ENCODE assay signal across 1 cellular context in the genomic region with DNA sequence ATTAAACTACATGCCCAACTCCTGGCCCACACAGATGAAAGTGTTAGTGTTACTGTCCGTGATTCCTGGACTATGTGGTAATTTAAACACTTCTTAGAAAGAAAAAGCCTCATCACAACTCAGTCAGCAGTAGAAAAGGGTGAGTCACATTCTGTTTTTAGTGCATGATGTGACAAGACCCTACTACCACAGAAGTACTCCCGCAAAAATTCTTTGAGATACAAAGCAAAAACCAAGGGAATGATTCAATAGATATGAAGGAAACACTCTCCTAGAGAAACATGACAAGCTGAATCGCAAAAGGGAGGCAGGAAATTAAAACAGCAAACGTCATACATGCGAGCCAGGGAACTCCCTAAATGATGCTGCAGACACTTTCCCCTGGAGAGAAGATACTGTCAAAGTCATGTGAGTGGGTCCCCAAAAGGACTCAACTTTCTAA.
TF ChIP-seq lines count a peak whose summit lies in the region.

No MANE protein-coding gene starts in this region.

TF ChIP-seq in K562, 482 proteins besides CTCF, POLR2A, EP300 and RAD21 (continued from another document):
- TF ChIP-seq, protein P1, sequence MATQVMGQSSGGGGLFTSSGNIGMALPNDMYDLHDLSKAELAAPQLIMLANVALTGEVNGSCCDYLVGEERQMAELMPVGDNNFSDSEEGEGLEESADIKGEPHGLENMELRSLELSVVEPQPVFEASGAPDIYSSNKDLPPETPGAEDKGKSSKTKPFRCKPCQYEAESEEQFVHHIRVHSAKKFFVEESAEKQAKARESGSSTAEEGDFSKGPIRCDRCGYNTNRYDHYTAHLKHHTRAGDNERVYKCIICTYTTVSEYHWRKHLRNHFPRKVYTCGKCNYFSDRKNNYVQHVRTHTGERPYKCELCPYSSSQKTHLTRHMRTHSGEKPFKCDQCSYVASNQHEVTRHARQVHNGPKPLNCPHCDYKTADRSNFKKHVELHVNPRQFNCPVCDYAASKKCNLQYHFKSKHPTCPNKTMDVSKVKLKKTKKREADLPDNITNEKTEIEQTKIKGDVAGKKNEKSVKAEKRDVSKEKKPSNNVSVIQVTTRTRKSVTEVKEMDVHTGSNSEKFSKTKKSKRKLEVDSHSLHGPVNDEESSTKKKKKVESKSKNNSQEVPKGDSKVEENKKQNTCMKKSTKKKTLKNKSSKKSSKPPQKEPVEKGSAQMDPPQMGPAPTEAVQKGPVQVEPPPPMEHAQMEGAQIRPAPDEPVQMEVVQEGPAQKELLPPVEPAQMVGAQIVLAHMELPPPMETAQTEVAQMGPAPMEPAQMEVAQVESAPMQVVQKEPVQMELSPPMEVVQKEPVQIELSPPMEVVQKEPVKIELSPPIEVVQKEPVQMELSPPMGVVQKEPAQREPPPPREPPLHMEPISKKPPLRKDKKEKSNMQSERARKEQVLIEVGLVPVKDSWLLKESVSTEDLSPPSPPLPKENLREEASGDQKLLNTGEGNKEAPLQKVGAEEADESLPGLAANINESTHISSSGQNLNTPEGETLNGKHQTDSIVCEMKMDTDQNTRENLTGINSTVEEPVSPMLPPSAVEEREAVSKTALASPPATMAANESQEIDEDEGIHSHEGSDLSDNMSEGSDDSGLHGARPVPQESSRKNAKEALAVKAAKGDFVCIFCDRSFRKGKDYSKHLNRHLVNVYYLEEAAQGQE (CRISPR knock-in tag; IDR thresholded peaks at IDR 0.05; ENCODE audit: low read depth) = no peak
- TF ChIP-seq, protein P2, sequence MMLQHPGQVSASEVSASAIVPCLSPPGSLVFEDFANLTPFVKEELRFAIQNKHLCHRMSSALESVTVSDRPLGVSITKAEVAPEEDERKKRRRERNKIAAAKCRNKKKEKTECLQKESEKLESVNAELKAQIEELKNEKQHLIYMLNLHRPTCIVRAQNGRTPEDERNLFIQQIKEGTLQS (IDR thresholded peaks at IDR 0.05) = peak; percentile 85
- TF ChIP-seq, protein P2 (CRISPR knock-in tag; conservative IDR thresholded peaks at IDR 0.05) = no peak
